In genomic region chr7:105002-105401, GRCh38 we compare ENCODE assay signal across 24 cellular contexts.
DNase-seq lines count a peak whose midpoint lies in the region; FAIRE-seq and TF ChIP-seq lines count a peak whose summit lies in the region.
"Had no signal": no experiment of that assay in that cellular context is flagged by ENCODE, and none has a peak within 500 bp of the region (broad histone marks: within the 10 kb centered on the region; RNA-seq: fewer than 3 reads in every experiment).

No MANE protein-coding gene starts in this region.

- CTCF ChIA-PET in CD8-positive, alpha-beta memory T cell (lab: Charles Lee), result no interaction called here

- peak; percentile 2 for DNase-seq in Daoy (ENCODE audit: low read depth)
- DNase-seq in HTR-8/SVneo (ENCODE audit: insufficient read length, low spot score), result no peak
- DNase-seq in bronchial epithelial cell (ENCODE audit: low read depth), result peak; percentile 47
- peak; percentile 18 for DNase-seq in islet precursor cell
- DNase-seq in tibial nerve (ENCODE audit: low spot score in 2 of 2), result no peak
- no peak for DNase-seq in NCI-H82 (lab: John Stamatoyannopoulos, UW)
- no peak for DNase-seq in CD8-positive, alpha-beta memory T cell
- DNase-seq: AML-193; CD4-positive, alpha-beta T cell; COR-L47; DMS53; HFFc6; KG1; MM.1S; NCI-H2029; NCI-H446 treated with DMSO at 0.1 percent for 48 hours; NCI-H526; SK-N-SH had no signal

- H3K9me3 Mint-ChIP-seq in CD8-positive, alpha-beta memory T cell, result peaks cover 4 to 12% (median 8%) of the 10 kb centered on the region in 5 donors
- H3K9me3 Mint-ChIP-seq: HFFc6 had no signal

- H3K27me3 ChIP-seq in bronchial epithelial cell (ENCODE audit: control insufficient read depth, insufficient read depth, low read length) (no peaks in the 10 kb centered on the region), tibial nerve (no peaks in the 10 kb centered on the region)
- no peaks in the 10 kb centered on the region for H3K27me3 ChIP-seq in CD8-positive, alpha-beta memory T cell (ENCODE audit: insufficient read depth, low read length, poor library complexity, severe bottlenecking)
- H3K27me3 ChIP-seq: BLaER1 treated with 17β-estradiol and CSF1 and Interleukin-3, amounts not matched to agents 10 nM and 100 nM had no signal

- no peaks in the 10 kb centered on the region for H3K36me3 ChIP-seq in bronchial epithelial cell (ENCODE audit: control insufficient read depth, insufficient read depth, low read length)
- no peaks in the 10 kb centered on the region for H3K36me3 ChIP-seq in tibial nerve
- H3K36me3 ChIP-seq in CD8-positive, alpha-beta memory T cell (ENCODE audit: insufficient read depth, low read length), result no peaks in the 10 kb centered on the region
- H3K36me3 ChIP-seq: BLaER1 treated with 17β-estradiol and CSF1 and Interleukin-3, amounts not matched to agents 10 nM and 100 nM; HAP-1 had no signal

- H3K27ac ChIP-seq in tibial nerve, result no peak overlapping the region
- H3K27ac ChIP-seq in CD8-positive, alpha-beta memory T cell (ENCODE audit: low read depth, low read length), result no peak overlapping the region
- H3K27ac ChIP-seq: A549 had no signal

- no peaks in the 10 kb centered on the region for H3K36me3 Mint-ChIP-seq in CD8-positive, alpha-beta memory T cell

- H3K27ac Mint-ChIP-seq in CD8-positive, alpha-beta memory T cell, result peak overlapping the region in 2 of 8 donors; percentile 26 to 42
- H3K27ac Mint-ChIP-seq: GM23338, HFFc6 had no signal

- peaks cover 0 to 5% (median 0%) of the 10 kb centered on the region in 4 donors for H3K4me1 ChIP-seq in tibial nerve
- no peaks in the 10 kb centered on the region for H3K4me1 ChIP-seq in CD8-positive, alpha-beta memory T cell (ENCODE audit: insufficient read depth, low read length)
- H3K4me1 ChIP-seq: A549, HAP-1 had no signal

- TF ChIP-seq CTCF in bronchial epithelial cell (IDR thresholded peaks at IDR 0.05; ENCODE audit: insufficient read depth, low read length, severe bottlenecking), result no peak
- TF ChIP-seq CTCF in tibial nerve (IDR thresholded peaks at IDR 0.05), result no peak

- POLR2A ChIA-PET in CD8-positive, alpha-beta memory T cell (lab: Charles Lee), result no interaction called here

- no peak overlapping the region for H3K4me3 ChIP-seq in bronchial epithelial cell (ENCODE audit: low read depth, low read length)
- no peak overlapping the region for H3K4me3 ChIP-seq in tibial nerve
- H3K4me3 ChIP-seq in CD8-positive, alpha-beta memory T cell (ENCODE audit: low read length), result no peak overlapping the region
- H3K4me3 ChIP-seq: A549; BLaER1 treated with 17β-estradiol and CSF1 and Interleukin-3, amounts not matched to agents 10 nM and 100 nM; GM12878; GM23338; HAP-1 had no signal

- TF ChIP-seq EP300 in tibial nerve (IDR thresholded peaks at IDR 0.05), result no peak

- peaks cover 17 to 21% (median 18%) of the 10 kb centered on the region in 3 donors for H3K4me1 Mint-ChIP-seq in CD8-positive, alpha-beta memory T cell

- WGBS in tibial nerve, 2 donors, result 81 to 94% methylated on average over 8 of the region's 8 CpGs

- TF ChIP-seq POLR2A in tibial nerve (IDR thresholded peaks at IDR 0.05), result no peak

- H3K4me3 Mint-ChIP-seq in CD8-positive, alpha-beta memory T cell, result no peak overlapping the region
- H3K4me3 Mint-ChIP-seq: CD4-positive, alpha-beta T cell; GM23338; HFFc6 had no signal

- peaks cover 12 to 26% of the 10 kb centered on the region in 2 donors for H3K27me3 Mint-ChIP-seq in CD8-positive, alpha-beta memory T cell

- FAIRE-seq in HTR-8/SVneo (lab: Jason Lieb, UNC), result peak; percentile 94
- FAIRE-seq in bronchial epithelial cell (lab: Jason Lieb, UNC), result no peak
- FAIRE-seq: A549, G401.6, GM12878 had no signal

- no peaks in the 10 kb centered on the region for H3K9me3 ChIP-seq in tibial nerve
- H3K9me3 ChIP-seq in CD8-positive, alpha-beta memory T cell (ENCODE audit: low read length), result no peaks in the 10 kb centered on the region
- H3K9me3 ChIP-seq: A549, HAP-1 had no signal

Comparison
In these comparisons a context has a peak if more than half of its experiments do, and no peak if none do; other contexts are left out.
1. DNase-seq: peak in Daoy (single experiment), bronchial epithelial cell (single experiment) and islet precursor cell (single experiment); none in HTR-8/SVneo (single experiment), tibial nerve (0 of 2), NCI-H82 (single experiment) and CD8-positive, alpha-beta memory T cell (0 of 5).